Comparison of ENCODE assay signal across 23 cellular contexts in the genomic region with DNA sequence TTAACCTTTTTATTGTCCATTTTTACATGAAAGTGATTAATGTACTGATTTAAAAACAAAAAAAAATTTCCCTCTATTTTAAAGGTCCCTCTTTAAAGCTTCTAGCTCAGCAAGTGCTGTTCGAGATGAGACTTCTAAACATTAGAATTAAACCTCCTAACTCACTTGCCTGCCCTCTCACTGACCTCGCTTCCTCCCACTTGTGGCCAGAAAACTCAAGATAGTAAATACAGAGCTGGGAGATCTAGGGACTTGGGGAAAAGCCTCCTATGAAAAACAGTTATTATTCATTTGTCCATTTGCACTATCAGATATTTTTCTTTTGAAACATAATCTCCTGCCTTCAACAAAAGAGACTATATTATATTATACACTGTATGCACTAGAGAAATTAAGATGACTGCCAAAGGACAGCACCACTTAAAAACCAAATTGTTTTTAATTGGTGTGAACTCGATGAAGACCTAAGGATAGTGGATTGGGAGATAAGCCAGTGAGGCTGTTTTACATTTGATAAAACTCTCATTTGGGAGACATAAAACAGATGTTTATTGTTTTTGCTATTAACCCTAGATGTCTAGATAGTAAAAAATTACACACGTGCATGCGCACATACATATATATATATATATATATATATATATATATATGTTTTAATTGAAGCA.
A peak's percentile ranks its signal among the peaks of the same experiment; 100 is the strongest.
DNase-seq lines count a peak whose midpoint lies in the region; ATAC-seq, FAIRE-seq and TF ChIP-seq lines count a peak whose summit lies in the region.
"Had no signal": no experiment of that assay in that cellular context is flagged by ENCODE, and none has a peak within 500 bp of the region (broad histone marks: within the 10 kb centered on the region; RNA-seq: fewer than 3 reads in every experiment).

No MANE protein-coding gene starts in this region.

- DNase-seq in cardiac muscle cell (ENCODE audit: low read depth in 1 of 2, low spot score in 1 of 2) (peak; percentile 40 to 67), cardiac septum (ENCODE audit: low spot score) (no peak), mesothelial cell of epicardium (ENCODE audit: low spot score in 2 of 2, unreplicated experiment in 2 of 2) (no peak), COLO668 (lab: John Stamatoyannopoulos, UW; ENCODE audit: unreplicated experiment) (no peak), inferior parietal cortex (ENCODE audit: extremely low spot score) (no peak)
- no peak for DNase-seq in effector memory CD4-positive, alpha-beta T cell
- DNase-seq: activated CD4-positive, alpha-beta T cell treated with anti-CD3 and anti-CD28 coated beads for 36 hours; activated effector memory CD4-positive, alpha-beta T cell treated with anti-CD3 and anti-CD28 coated beads, Interleukin-2, amount 50 U/mL, for 16 hours; activated naive CD8-positive, alpha-beta T cell treated with anti-CD3 and anti-CD28 coated beads for 36 hours; CD4-positive, alpha-beta T cell; foreskin keratinocyte; heart right ventricle; natural killer cell; NCI-H2029 treated with DMSO at 0.1 percent for 48 hours; NCI-H774; ovary; stimulated activated CD4-positive, alpha-beta T cell treated with anti-CD3 and anti-CD28 coated beads, Interleukin-12 subunit alpha, Interleukin-12 subunit beta, amount 100 ng/mL, for 4 hours; stimulated activated CD4-positive, alpha-beta T cell treated with anti-CD3 and anti-CD28 coated beads, Interleukin-4, amount 100 ng/mL, for 1 hour had no signal

- no peaks in the 10 kb centered on the region for H3K9me3 ChIP-seq in cardiac muscle cell (ENCODE audit: low read depth)
- H3K9me3 ChIP-seq in effector memory CD4-positive, alpha-beta T cell (ENCODE audit: control insufficient read depth, low read length): no peaks in the 10 kb centered on the region
- H3K9me3 ChIP-seq: heart right ventricle, ovary had no signal

- peaks cover 34% of the 10 kb centered on the region for H3K4me1 ChIP-seq in cardiac muscle cell (ENCODE audit: low read depth)
- no peaks in the 10 kb centered on the region for H3K4me1 ChIP-seq in effector memory CD4-positive, alpha-beta T cell (ENCODE audit: control insufficient read depth, insufficient read depth, low read length, poor library complexity, severe bottlenecking)

- H3K36me3 Mint-ChIP-seq in mesothelial cell of epicardium: peaks cover 13% of the 10 kb centered on the region
- H3K36me3 Mint-ChIP-seq: activated naive CD8-positive, alpha-beta T cell treated with anti-CD3 and anti-CD28 coated beads for 36 hours; natural killer cell had no signal

- no peaks in the 10 kb centered on the region for H3K27me3 ChIP-seq in cardiac muscle cell
- no peaks in the 10 kb centered on the region for H3K27me3 ChIP-seq in effector memory CD4-positive, alpha-beta T cell (replicated peaks; ENCODE audit: control insufficient read depth, insufficient read depth, low read length, poor library complexity, severe bottlenecking)
- H3K27me3 ChIP-seq: foreskin keratinocyte, heart right ventricle, ovary had no signal

- no peak overlapping the region for H3K4me3 ChIP-seq in cardiac muscle cell
- H3K4me3 ChIP-seq in effector memory CD4-positive, alpha-beta T cell (ENCODE audit: insufficient read depth, low read depth, low read length, poor library complexity, severe bottlenecking): no peak overlapping the region
- H3K4me3 ChIP-seq: heart right ventricle, K562, ovary had no signal

- no peaks in the 10 kb centered on the region for H3K36me3 ChIP-seq in cardiac muscle cell
- no peaks in the 10 kb centered on the region for H3K36me3 ChIP-seq in effector memory CD4-positive, alpha-beta T cell (ENCODE audit: control insufficient read depth, insufficient read depth, low read length)
- H3K36me3 ChIP-seq: heart right ventricle, ovary had no signal

- intact Hi-C loops in cardiac septum (cut with DNase I): loop anchor here (10.0 kb wide), 2 partner anchors 82 to 282 kb away; no protein-coding TSS in a partner anchor

- ATAC-seq in HG02884 (IDR thresholded peaks at IDR 0.05; ENCODE audit: unreplicated experiment): no peak
- ATAC-seq: activated CD4-positive, alpha-beta T cell treated with anti-CD3 and anti-CD28 coated beads for 36 hours; foreskin keratinocyte; K562; natural killer cell had no signal

- H3K27ac ChIP-seq in cardiac muscle cell: peak overlapping the region; percentile 1
- no peak overlapping the region for H3K27ac ChIP-seq in effector memory CD4-positive, alpha-beta T cell (ENCODE audit: insufficient read depth, low read length, poor library complexity, severe bottlenecking)
- H3K27ac ChIP-seq: foreskin keratinocyte, heart right ventricle, ovary, RWPE1 had no signal

- peaks cover 14% of the 10 kb centered on the region for H3K9me3 Mint-ChIP-seq in mesothelial cell of epicardium
- H3K9me3 Mint-ChIP-seq: natural killer cell; T-helper 2 cell treated with Interferon-gamma antibody and Interleukin-4, amounts not matched to agents 5 μg/mL and 100 μg/mL, for 36 hours had no signal

- peak; percentile 87 for FAIRE-seq in endometrium (lab: Jason Lieb, UNC)
- FAIRE-seq: K562 had no signal

- H3K27me3 Mint-ChIP-seq in mesothelial cell of epicardium (ENCODE audit: low read depth): no peaks in the 10 kb centered on the region
- H3K27me3 Mint-ChIP-seq: CD4-positive, alpha-beta T cell had no signal

- H3K4me3 Mint-ChIP-seq in mesothelial cell of epicardium: no peak overlapping the region
- H3K4me3 Mint-ChIP-seq: activated CD4-positive, alpha-beta T cell treated with anti-CD3 and anti-CD28 coated beads for 36 hours; activated naive CD8-positive, alpha-beta T cell treated with anti-CD3 and anti-CD28 coated beads for 36 hours; CD4-positive, alpha-beta T cell; natural killer cell; T-helper 2 cell treated with Interferon-gamma antibody and Interleukin-4, amounts not matched to agents 5 μg/mL and 100 μg/mL, for 36 hours had no signal

- peaks cover 47% of the 10 kb centered on the region for H3K4me1 Mint-ChIP-seq in mesothelial cell of epicardium
- H3K4me1 Mint-ChIP-seq: activated CD4-positive, alpha-beta T cell treated with anti-CD3 and anti-CD28 coated beads for 36 hours; activated naive CD8-positive, alpha-beta T cell treated with anti-CD3 and anti-CD28 coated beads for 36 hours; natural killer cell had no signal

- H3K27ac Mint-ChIP-seq in mesothelial cell of epicardium: peak overlapping the region; percentile 84
- H3K27ac Mint-ChIP-seq: activated CD4-positive, alpha-beta T cell treated with anti-CD3 and anti-CD28 coated beads for 36 hours; activated naive CD8-positive, alpha-beta T cell treated with anti-CD3 and anti-CD28 coated beads for 36 hours; CD4-positive, alpha-beta T cell; natural killer cell; T-helper 2 cell treated with Interferon-gamma antibody and Interleukin-4, amounts not matched to agents 5 μg/mL and 100 μg/mL, for 36 hours had no signal

- no peak for TF ChIP-seq CTCF in cardiac muscle cell (IDR thresholded peaks at IDR 0.05; ENCODE audit: low read depth, low read length)
- no peak for TF ChIP-seq CTCF in mesothelial cell of epicardium (IDR thresholded peaks at IDR 0.05; ENCODE audit: unreplicated experiment)

Comparison
In these comparisons a context has a peak if more than half of its experiments do, and no peak if none do; other contexts are left out.
1. DNase-seq: peak in cardiac muscle cell (2 of 2); none in cardiac septum (single experiment), mesothelial cell of epicardium (0 of 2), COLO668 (single experiment), effector memory CD4-positive, alpha-beta T cell (0 of 3) and inferior parietal cortex (single experiment).